8 cellular contexts compared by ENCODE assay signal in genomic region chr10:109852004-109852717, GRCh38.
A peak's percentile ranks its signal among the peaks of the same experiment; 100 is the strongest.
DNase-seq lines count a peak whose midpoint lies in the region; ATAC-seq and TF ChIP-seq lines count a peak whose summit lies in the region.

No MANE protein-coding gene starts in this region.

- no peak overlapping the region for H3K4me3 ChIP-seq in PC-9
- H3K4me3 ChIP-seq in fibroblast of mammary gland (ENCODE audit: control insufficient read depth, low read depth, low read length), result no peak overlapping the region
- H3K4me3 ChIP-seq in neuronal stem cell (ENCODE audit: low read length in 2 of 2), result no peak overlapping the region
- H3K4me3 ChIP-seq in stomach, result no peak overlapping the region

- DNase-seq in DMS114 treated with DMSO at 0.1 percent for 48 hours (lab: John Stamatoyannopoulos, UW; ENCODE audit: unreplicated experiment) (peak; percentile 36), HT1080 (ENCODE audit: low read depth) (peak; percentile 71), PC-9 (peak; percentile 37 to 51), fibroblast of mammary gland (ENCODE audit: low read depth) (peak; percentile 69), neuronal stem cell (ENCODE audit: low spot score) (peak; percentile 79), stomach (peak; percentile 79)
- DNase-seq in activated T-cell treated with anti-CD3 and anti-CD28 coated beads, Interleukin-2, amount 50 U/mL, for 48 hours, result peak; percentile 85

- no peak overlapping the region for H3K23ac ChIP-seq in neuronal stem cell (ENCODE audit: low read depth, low read length, poor library complexity)

- intact Hi-C loops in PC-9 (cut with micrococcal nuclease; ENCODE audit: unreplicated experiment), result no loop called here
- intact Hi-C loops in stomach (cut with DNase I; ENCODE audit: low total_unique reads), result no loop called here

- H3K4ac ChIP-seq in neuronal stem cell (ENCODE audit: low read length), result no peak overlapping the region

- no peaks in the 10 kb centered on the region for H3F3A ChIP-seq in PC-9 (ENCODE audit: insufficient read depth, low read depth)

- WGBS in neuronal stem cell (ENCODE audit: extremely low coverage in 2 of 2, insufficient read length in 2 of 2, insufficient replicate concordance in 1 of 2), 2 donors, result no CpG with 5 or more reads among the region's 15 CpGs
- WGBS in stomach, 5 donors, result 18 to 27% (median 24%) methylated on average over 15 of the region's 15 CpGs

- no peaks in the 10 kb centered on the region for H3K79me1 ChIP-seq in neuronal stem cell (ENCODE audit: low read depth, low read length)

- TF ChIP-seq CTCF in PC-9 (conservative IDR thresholded peaks at IDR 0.05), result peak; percentile 83
- peak; percentile 91 for TF ChIP-seq CTCF in fibroblast of mammary gland (conservative IDR thresholded peaks at IDR 0.05; ENCODE audit: control insufficient read depth, insufficient read depth, low read depth, low read length)
- peak in 5 of 7 experiments; percentile 56 to 79 (median 74) for TF ChIP-seq CTCF in stomach (IDR thresholded peaks at IDR 0.05)

- H2AFZ ChIP-seq in PC-9, result no peak overlapping the region
- peak overlapping the region; percentile 32 for H2AFZ ChIP-seq in neuronal stem cell (ENCODE audit: low read length)

- H4K20me1 ChIP-seq in PC-9 (ENCODE audit: insufficient read depth), result no peaks in the 10 kb centered on the region

- no peak overlapping the region for H4K8ac ChIP-seq in neuronal stem cell (ENCODE audit: low read depth, low read length)

- BruUV-seq in PC-9 (replicated peaks; lab: Mats Ljungman, UMichigan), result no TSS peak

- H3K27me3 ChIP-seq in PC-9 (ENCODE audit: insufficient read depth, low read depth), result peaks cover 4% of the 10 kb centered on the region; the same call in 1 of the 2 replicates
- H3K27me3 ChIP-seq in neuronal stem cell (ENCODE audit: control insufficient read depth in 3 of 3, insufficient read depth in 3 of 3, low read depth in 1 of 3, low read length in 3 of 3), result no peaks in the 10 kb centered on the region
- no peaks in the 10 kb centered on the region for H3K27me3 ChIP-seq in stomach

- no peak overlapping the region for H2BK120ac ChIP-seq in neuronal stem cell (ENCODE audit: low read depth, low read length)

- no peak for TF ChIP-seq EP300 in stomach (IDR thresholded peaks at IDR 0.05)

- no peak overlapping the region for H4K91ac ChIP-seq in neuronal stem cell (ENCODE audit: low read depth, low read length, poor library complexity)

- no peak overlapping the region for H2AK5ac ChIP-seq in neuronal stem cell (ENCODE audit: low read depth, low read length)

- no peaks in the 10 kb centered on the region for H3K9me3 ChIP-seq in PC-9 (ENCODE audit: insufficient read depth, low read depth)
- no peaks in the 10 kb centered on the region for H3K9me3 ChIP-seq in neuronal stem cell (replicated peaks in 1 of 2; ENCODE audit: control insufficient read depth in 2 of 2, insufficient read depth in 1 of 2, low read depth in 1 of 2, low read length in 2 of 2)
- no peaks in the 10 kb centered on the region for H3K9me3 ChIP-seq in stomach

- no peak overlapping the region for H3K9ac ChIP-seq in neuronal stem cell (ENCODE audit: low read depth, low read length, poor library complexity)

- H3K4me1 ChIP-seq in PC-9 (replicated peaks; ENCODE audit: insufficient read depth), result no peaks in the 10 kb centered on the region
- no peaks in the 10 kb centered on the region for H3K4me1 ChIP-seq in neuronal stem cell (ENCODE audit: control insufficient read depth in 2 of 2, insufficient read depth in 1 of 2, low read depth in 1 of 2, low read length in 2 of 2)
- peaks cover 0 to 13% (median 11%) of the 10 kb centered on the region in 4 donors for H3K4me1 ChIP-seq in stomach

- H3K9me2 ChIP-seq in PC-9 (ENCODE audit: insufficient read depth), result no peaks in the 10 kb centered on the region

- H3K4me2 ChIP-seq in PC-9 (no peak overlapping the region), neuronal stem cell (ENCODE audit: insufficient read depth, low read length, poor library complexity, severe bottlenecking) (no peak overlapping the region)

- H2BK15ac ChIP-seq in neuronal stem cell (ENCODE audit: low read length), result no peak overlapping the region

- CTCF ChIA-PET in PC-9 (lab: Charles Lee), result no interaction called here

- ATAC-seq in GM21423 (IDR thresholded peaks at IDR 0.05; ENCODE audit: unreplicated experiment), result peak; percentile 88

- no peak for TF ChIP-seq POLR2A in stomach (IDR thresholded peaks at IDR 0.05)

- no peak overlapping the region for H2BK12ac ChIP-seq in neuronal stem cell (ENCODE audit: low read length)

- POLR2A ChIA-PET in PC-9 (lab: Charles Lee; ENCODE audit: unreplicated experiment), result no interaction called here

- H2BK5ac ChIP-seq in neuronal stem cell (ENCODE audit: low read length), result no peak overlapping the region

- H3K18ac ChIP-seq in neuronal stem cell (ENCODE audit: low read length), result no peak overlapping the region

- H3K36me3 ChIP-seq in PC-9 (ENCODE audit: low read depth) (no peaks in the 10 kb centered on the region), neuronal stem cell (replicated peaks in 1 of 2; ENCODE audit: control insufficient read depth in 2 of 2, insufficient read depth in 2 of 2, low read length in 2 of 2) (no peaks in the 10 kb centered on the region), stomach (no peaks in the 10 kb centered on the region)

- H3K27ac ChIP-seq in PC-9, result no peak overlapping the region
- H3K27ac ChIP-seq in neuronal stem cell (replicated peaks; ENCODE audit: low read length), result no peak overlapping the region
- no peak overlapping the region for H3K27ac ChIP-seq in stomach

- H3K79me2 ChIP-seq in PC-9 (ENCODE audit: low read depth), result no peaks in the 10 kb centered on the region

- no peak overlapping the region for H3K14ac ChIP-seq in neuronal stem cell (ENCODE audit: low read length)
